ENCODE assay signal across 20 cellular contexts in genomic region chr1:12502300-12503109, GRCh38.
DNase-seq lines count a peak whose midpoint lies in the region; ATAC-seq and TF ChIP-seq lines count a peak whose summit lies in the region.
"Had no signal": no experiment of that assay in that cellular context is flagged by ENCODE, and none has a peak within 500 bp of the region (broad histone marks: within the 10 kb centered on the region; RNA-seq: fewer than 3 reads in every experiment).

No MANE protein-coding gene starts in this region.

- no peak for TF ChIP-seq CTCF in HCT116 (IDR thresholded peaks at IDR 0.05 in 2 of 3, conservative IDR thresholded peaks at IDR 0.05 in 1 of 3; ENCODE audit: borderline replicate concordance in 1 of 3, insufficient read depth in 1 of 3, low read depth in 2 of 3, low read length in 2 of 3)
- TF ChIP-seq CTCF in progenitor cell of endocrine pancreas (IDR thresholded peaks at IDR 0.05; ENCODE audit: unreplicated experiment) = no peak
- no peak for TF ChIP-seq CTCF in lower lobe of right lung (IDR thresholded peaks at IDR 0.05)

- H3K36me3 Mint-ChIP-seq in activated CD4-positive, alpha-beta memory T cell treated with anti-CD3 and anti-CD28 coated beads for 36 hours = peaks cover 19% of the 10 kb centered on the region
- H3K36me3 Mint-ChIP-seq in activated CD4-positive, alpha-beta memory T cell treated with anti-CD3 and anti-CD28 coated beads, Interleukin-2, amount 10 ng/mL, durations not matched to agents 7 days and 5 days (ENCODE audit: low read depth) = peaks cover 19% of the 10 kb centered on the region
- H3K36me3 Mint-ChIP-seq in activated naive CD8-positive, alpha-beta T cell treated with anti-CD3 and anti-CD28 coated beads, Interleukin-2, amount 10 ng/mL, durations not matched to agents 7 days and 5 days = peaks cover 32% of the 10 kb centered on the region
- peaks cover 19% of the 10 kb centered on the region for H3K36me3 Mint-ChIP-seq in progenitor cell of endocrine pancreas (ENCODE audit: insufficient read depth)

- H3K4me2 ChIP-seq in HCT116 (ENCODE audit: low read length) = peak overlapping the region; percentile 73
- H3K4me2 ChIP-seq: KMS-11, smooth muscle cell had no signal

- H3K9me3 ChIP-seq in HCT116 (ENCODE audit: control insufficient read depth in 1 of 2, insufficient read depth in 1 of 2, low read depth in 1 of 2, low read length in 2 of 2) = no peaks in the 10 kb centered on the region
- no peaks in the 10 kb centered on the region for H3K9me3 ChIP-seq in lower lobe of right lung
- H3K9me3 ChIP-seq: HAP-1, left ventricle myocardium inferior had no signal

- RAD21 ChIA-PET in HCT116 (lab: Charles Lee; ENCODE audit: low non-redundant PET in 1 of 2, low total read pairs in 2 of 2, uncharacterized antibody in 2 of 2, unreplicated experiment in 2 of 2) = interaction anchor here in 1 of 2 experiments (0.5 kb wide), 1 partner anchor 69 kb away, joined by 3 read pairs; no protein-coding TSS in a partner anchor

- no peaks in the 10 kb centered on the region for H3K79me2 ChIP-seq in HCT116 (ENCODE audit: insufficient read depth, low read length)

- CTCF ChIA-PET in activated CD4-positive, alpha-beta memory T cell treated with anti-CD3 and anti-CD28 coated beads for 36 hours (lab: Charles Lee) = interaction anchor here (0.5 to 1.6 kb wide), 4 partner anchors 8 to 76 kb away, joined by 3 to 5 read pairs (median 3); no protein-coding TSS in a partner anchor
- CTCF ChIA-PET in activated CD4-positive, alpha-beta memory T cell treated with anti-CD3 and anti-CD28 coated beads, Interleukin-2, amount 10 ng/mL, durations not matched to agents 7 days and 5 days (lab: Charles Lee) = no interaction called here
- CTCF ChIA-PET in HCT116 (lab: Charles Lee) = no interaction called here

- no peaks in the 10 kb centered on the region for H3K9me2 ChIP-seq in HCT116 (ENCODE audit: insufficient read depth)

- H3K27me3 Mint-ChIP-seq in activated CD4-positive, alpha-beta memory T cell treated with anti-CD3 and anti-CD28 coated beads for 36 hours = no peaks in the 10 kb centered on the region
- no peaks in the 10 kb centered on the region for H3K27me3 Mint-ChIP-seq in activated CD4-positive, alpha-beta memory T cell treated with anti-CD3 and anti-CD28 coated beads, Interleukin-2, amount 10 ng/mL, durations not matched to agents 7 days and 5 days
- no peaks in the 10 kb centered on the region for H3K27me3 Mint-ChIP-seq in activated naive CD8-positive, alpha-beta T cell treated with anti-CD3 and anti-CD28 coated beads, Interleukin-2, amount 10 ng/mL, durations not matched to agents 7 days and 5 days
- H3K27me3 Mint-ChIP-seq in progenitor cell of endocrine pancreas = no peaks in the 10 kb centered on the region
- H3K27me3 Mint-ChIP-seq: dendritic cell treated with granulocyte-macrophage colony-stimulating factor and Interleukin-4, amounts not matched to agents 40 ng/mL and 50 ng/mL, for 4 days had no signal

- no peaks in the 10 kb centered on the region for H4K20me1 ChIP-seq in HCT116 (ENCODE audit: insufficient read depth)

- peaks cover 36% of the 10 kb centered on the region for H3K4me1 Mint-ChIP-seq in activated CD4-positive, alpha-beta memory T cell treated with anti-CD3 and anti-CD28 coated beads for 36 hours (ENCODE audit: low read depth)
- peaks cover 20% of the 10 kb centered on the region for H3K4me1 Mint-ChIP-seq in activated CD4-positive, alpha-beta memory T cell treated with anti-CD3 and anti-CD28 coated beads, Interleukin-2, amount 10 ng/mL, durations not matched to agents 7 days and 5 days
- peaks cover 6% of the 10 kb centered on the region for H3K4me1 Mint-ChIP-seq in activated naive CD8-positive, alpha-beta T cell treated with anti-CD3 and anti-CD28 coated beads, Interleukin-2, amount 10 ng/mL, durations not matched to agents 7 days and 5 days
- peaks cover 3% of the 10 kb centered on the region for H3K4me1 Mint-ChIP-seq in progenitor cell of endocrine pancreas (ENCODE audit: low read depth)

- peak overlapping the region; percentile 40 for H3K9ac ChIP-seq in HCT116 (ENCODE audit: low read length)
- H3K9ac ChIP-seq: KMS-11 had no signal

- TF ChIP-seq RAD21 in HCT116 (IDR thresholded peaks at IDR 0.05; ENCODE audit: low read depth) = no peak

- BruUV-seq in HCT116 (replicated peaks; lab: Mats Ljungman, UMichigan) = no TSS peak

- H3K27me3 ChIP-seq in HCT116 (ENCODE audit: insufficient read depth, low read length) (no peaks in the 10 kb centered on the region), lower lobe of right lung (ENCODE audit: low read depth) (no peaks in the 10 kb centered on the region)
- H3K27me3 ChIP-seq: brain microvascular endothelial cell had no signal

- no peak overlapping the region for H3K27ac ChIP-seq in HCT116 (ENCODE audit: low read depth, low read length)
- H3K27ac ChIP-seq in lower lobe of right lung = no peak overlapping the region
- H3K27ac ChIP-seq: C4-2B, KMS-11 had no signal

- H3K9me3 Mint-ChIP-seq in activated CD4-positive, alpha-beta memory T cell treated with anti-CD3 and anti-CD28 coated beads for 36 hours = no peaks in the 10 kb centered on the region
- H3K9me3 Mint-ChIP-seq in activated CD4-positive, alpha-beta memory T cell treated with anti-CD3 and anti-CD28 coated beads, Interleukin-2, amount 10 ng/mL, durations not matched to agents 7 days and 5 days = no peaks in the 10 kb centered on the region
- peaks cover 2% of the 10 kb centered on the region for H3K9me3 Mint-ChIP-seq in activated naive CD8-positive, alpha-beta T cell treated with anti-CD3 and anti-CD28 coated beads, Interleukin-2, amount 10 ng/mL, durations not matched to agents 7 days and 5 days
- H3K9me3 Mint-ChIP-seq in progenitor cell of endocrine pancreas (ENCODE audit: low read depth) = no peaks in the 10 kb centered on the region
- H3K9me3 Mint-ChIP-seq: dendritic cell treated with granulocyte-macrophage colony-stimulating factor and Interleukin-4, amounts not matched to agents 40 ng/mL and 50 ng/mL, for 4 days had no signal

- H3K4me1 ChIP-seq in HCT116 (ENCODE audit: control insufficient read depth in 1 of 2, insufficient read depth in 2 of 2, low read length in 2 of 2) (peaks cover 11 to 28% of the 10 kb centered on the region in 2 experiments), lower lobe of right lung (no peaks in the 10 kb centered on the region)
- H3K4me1 ChIP-seq: HAP-1 had no signal

- peak overlapping the region in 1 of 2 experiments; percentile 22; a peak in 1 of 4 replicates for H3K4me3 ChIP-seq in HCT116 (replicated peaks in 1 of 2; ENCODE audit: low read depth in 1 of 2, low read length in 2 of 2)
- H3K4me3 ChIP-seq in lower lobe of right lung = no peak overlapping the region
- H3K4me3 ChIP-seq: HAP-1, left ventricle myocardium inferior, smooth muscle cell had no signal

- intact Hi-C loops in activated CD4-positive, alpha-beta memory T cell treated with anti-CD3 and anti-CD28 coated beads for 36 hours (cut with micrococcal nuclease) = loop anchor here (1.0 to 2.0 kb wide), 4 partner anchors 8 to 53 kb away; no protein-coding TSS in a partner anchor
- intact Hi-C loops in HCT116 (cut with micrococcal nuclease) = no loop called here
- intact Hi-C loops in lower lobe of right lung (cut with DNase I) = no loop called here

- peak overlapping the region; percentile 87 for H3K27ac Mint-ChIP-seq in activated CD4-positive, alpha-beta memory T cell treated with anti-CD3 and anti-CD28 coated beads for 36 hours
- no peak overlapping the region for H3K27ac Mint-ChIP-seq in activated CD4-positive, alpha-beta memory T cell treated with anti-CD3 and anti-CD28 coated beads, Interleukin-2, amount 10 ng/mL, durations not matched to agents 7 days and 5 days
- peak overlapping the region; percentile 18 for H3K27ac Mint-ChIP-seq in activated naive CD8-positive, alpha-beta T cell treated with anti-CD3 and anti-CD28 coated beads, Interleukin-2, amount 10 ng/mL, durations not matched to agents 7 days and 5 days
- peak overlapping the region; percentile 45 for H3K27ac Mint-ChIP-seq in progenitor cell of endocrine pancreas
- H3K27ac Mint-ChIP-seq: dendritic cell treated with granulocyte-macrophage colony-stimulating factor and Interleukin-4, amounts not matched to agents 40 ng/mL and 50 ng/mL, for 4 days had no signal

- TF ChIP-seq POLR2A in HCT116 (IDR thresholded peaks at IDR 0.05; ENCODE audit: borderline replicate concordance, extremely low read depth, insufficient read depth, insufficient read length) = no peak

- DNase-seq in activated CD4-positive, alpha-beta memory T cell treated with anti-CD3 and anti-CD28 coated beads for 36 hours = peak; percentile 63
- no peak for DNase-seq in activated CD4-positive, alpha-beta memory T cell treated with anti-CD3 and anti-CD28 coated beads, Interleukin-2, amount 10 ng/mL, durations not matched to agents 7 days and 5 days
- DNase-seq in HCT116 (ENCODE audit: low read depth, low spot score) = no peak
- DNase-seq in activated naive CD8-positive, alpha-beta T cell treated with anti-CD3 and anti-CD28 coated beads, Interleukin-2, amount 10 ng/mL, durations not matched to agents 7 days and 5 days = no peak
- no peak for DNase-seq in progenitor cell of endocrine pancreas (ENCODE audit: low spot score, unreplicated experiment)
- no peak for DNase-seq in lower lobe of right lung
- DNase-seq in DMS53 treated with DMSO at 0.1 percent for 48 hours (lab: John Stamatoyannopoulos, UW; ENCODE audit: unreplicated experiment) = no peak
- DNase-seq: activated gamma-delta T cell treated with Interleukin-2 at 50 U/mL for 16 hours, DMS53, left ventricle myocardium inferior, NCI-H1092 treated with DMSO at 0.1 percent for 48 hours, NCI-H526 treated with DMSO at 0.1 percent for 48 hours, SIG-M5 had no signal

- H3K4me3 Mint-ChIP-seq in activated CD4-positive, alpha-beta memory T cell treated with anti-CD3 and anti-CD28 coated beads for 36 hours = no peak overlapping the region
- no peak overlapping the region for H3K4me3 Mint-ChIP-seq in activated CD4-positive, alpha-beta memory T cell treated with anti-CD3 and anti-CD28 coated beads, Interleukin-2, amount 10 ng/mL, durations not matched to agents 7 days and 5 days
- H3K4me3 Mint-ChIP-seq in activated naive CD8-positive, alpha-beta T cell treated with anti-CD3 and anti-CD28 coated beads, Interleukin-2, amount 10 ng/mL, durations not matched to agents 7 days and 5 days = no peak overlapping the region
- H3K4me3 Mint-ChIP-seq in progenitor cell of endocrine pancreas (ENCODE audit: low read depth) = no peak overlapping the region
- H3K4me3 Mint-ChIP-seq: dendritic cell treated with granulocyte-macrophage colony-stimulating factor and Interleukin-4, amounts not matched to agents 40 ng/mL and 50 ng/mL, for 4 days had no signal

- peak; percentile 33 for ATAC-seq in HCT116
- ATAC-seq in activated naive CD8-positive, alpha-beta T cell treated with anti-CD3 and anti-CD28 coated beads, Interleukin-2, amount 10 ng/mL, durations not matched to agents 7 days and 5 days (ENCODE audit: low read depth) = no peak
- no peak for ATAC-seq in HG03439 (IDR thresholded peaks at IDR 0.05; ENCODE audit: unreplicated experiment)
- ATAC-seq in lower lobe of right lung = no peak

- H2AFZ ChIP-seq in HCT116 (ENCODE audit: low read depth, low read length, poor library complexity, severe bottlenecking) = no peak overlapping the region

- POLR2A ChIA-PET in activated CD4-positive, alpha-beta memory T cell treated with anti-CD3 and anti-CD28 coated beads for 36 hours (lab: Charles Lee) = interaction anchor here (0.5 to 2.2 kb wide), 12 partner anchors 8 to 115 kb away, joined by 3 to 17 read pairs (median 6); no protein-coding TSS in a partner anchor
- POLR2A ChIA-PET in activated CD4-positive, alpha-beta memory T cell treated with anti-CD3 and anti-CD28 coated beads, Interleukin-2, amount 10 ng/mL, durations not matched to agents 7 days and 5 days (lab: Charles Lee) = interaction anchor here (1.0 to 1.5 kb wide), 3 partner anchors 8 to 68 kb away, joined by 3 read pairs; no protein-coding TSS in a partner anchor
- POLR2A ChIA-PET in HCT116 (lab: Charles Lee) = no interaction called here
- POLR2A ChIA-PET in activated naive CD8-positive, alpha-beta T cell treated with anti-CD3 and anti-CD28 coated beads, Interleukin-2, amount 10 ng/mL, durations not matched to agents 7 days and 5 days (lab: Charles Lee) = interaction anchor here (0.6 to 1.0 kb wide), 5 partner anchors 17 to 115 kb away, joined by 3 to 5 read pairs (median 3); partner anchors contain the start of gene DHRS3

- H3K36me3 ChIP-seq in HCT116 (ENCODE audit: control insufficient read depth in 1 of 2, insufficient read depth in 2 of 2, low read length in 2 of 2) (no peaks in the 10 kb centered on the region), lower lobe of right lung (peaks cover 47% of the 10 kb centered on the region)
- H3K36me3 ChIP-seq: HAP-1 had no signal
